Comparison of ENCODE assay signal across 36 cellular contexts in the genomic region with DNA sequence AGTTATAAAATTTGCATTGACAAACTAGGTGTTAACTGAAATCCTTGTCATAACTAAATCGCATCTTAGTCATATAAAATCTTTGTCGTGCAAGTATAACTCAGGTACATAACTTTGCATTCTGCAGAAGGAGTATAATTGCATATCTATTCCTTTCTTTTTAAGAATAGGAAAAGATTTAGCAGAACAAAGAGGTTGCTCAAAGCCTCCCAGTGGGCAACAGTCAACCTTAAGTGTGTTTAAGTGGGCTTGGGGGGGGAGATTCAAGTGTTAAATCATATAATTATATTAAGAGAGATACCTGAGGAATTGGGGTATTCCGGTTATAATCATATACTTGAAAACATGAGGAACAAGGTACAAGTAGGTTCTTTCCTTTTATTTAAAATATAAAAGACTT.
"Had no signal": no experiment of that assay in that cellular context is flagged by ENCODE, and none has a peak within 500 bp of the region (broad histone marks: within the 10 kb centered on the region; RNA-seq: fewer than 3 reads in every experiment).

No MANE protein-coding gene starts in this region.

- FAIRE-seq: astrocyte, colon, TTC549 had no signal

- H3K27me3 ChIP-seq: adrenal gland, body of pancreas, brain microvascular endothelial cell, breast epithelium had no signal

- H3K36me3 ChIP-seq: adrenal gland, brain microvascular endothelial cell, breast epithelium had no signal

- H3K27ac Mint-ChIP-seq: activated B cell treated with CpG ODN at 0.5 μM for 24 hours; activated CD4-positive, alpha-beta memory T cell treated with anti-CD3 and anti-CD28 coated beads for 36 hours; activated CD4-positive, alpha-beta T cell treated with anti-CD3 and anti-CD28 coated beads, Interleukin-2, amount 10 ng/mL, durations not matched to agents 24 days and 14 days; activated CD8-positive, alpha-beta T cell treated with anti-CD3 and anti-CD28 coated beads for 36 hours; activated naive CD4-positive, alpha-beta T cell treated with anti-CD3 and anti-CD28 coated beads for 36 hours; activated naive CD4-positive, alpha-beta T cell treated with anti-CD3 and anti-CD28 coated beads, Interleukin-2, amount 50 U/mL, for 72 hours; activated naive CD8-positive, alpha-beta T cell treated with anti-CD3 and anti-CD28 coated beads for 36 hours; activated T-cell treated with anti-CD3 and anti-CD28 coated beads, Interleukin-2, amount 50 U/mL, for 72 hours; activated T-helper 1 cell treated with anti-CD3 and anti-CD28 coated beads, Interleukin-12 subunit alpha, Interleukin-12 subunit beta, Interleukin-2, Interleukin-4 antibody, amounts not matched to agents 30 ng/mL and 10 ng/mL and 1 ng/mL, durations not matched to agents 14 hours and 24 hours and 36 hours; activated T-helper 17 cell treated with anti-CD3 and anti-CD28 coated beads, Interleukin-2, amount 50 U/mL, for 72 hours; T-helper 2 cell treated with Interferon-gamma antibody and Interleukin-4, amounts not matched to agents 5 μg/mL and 100 μg/mL, for 36 hours had no signal

- H3K36me3 Mint-ChIP-seq: activated CD4-positive, alpha-beta memory T cell treated with anti-CD3 and anti-CD28 coated beads for 36 hours; activated naive CD4-positive, alpha-beta T cell treated with anti-CD3 and anti-CD28 coated beads, Interleukin-2, amount 50 U/mL, for 72 hours; activated naive CD8-positive, alpha-beta T cell treated with anti-CD3 and anti-CD28 coated beads for 36 hours had no signal

- H3K27me3 Mint-ChIP-seq: activated B cell treated with CpG ODN at 0.5 μM for 24 hours; activated CD4-positive, alpha-beta memory T cell treated with anti-CD3 and anti-CD28 coated beads for 36 hours; activated CD4-positive, alpha-beta T cell treated with anti-CD3 and anti-CD28 coated beads, Interleukin-2, amount 10 ng/mL, durations not matched to agents 24 days and 14 days; activated CD8-positive, alpha-beta T cell treated with anti-CD3 and anti-CD28 coated beads for 36 hours; activated naive CD8-positive, alpha-beta T cell treated with anti-CD3 and anti-CD28 coated beads for 36 hours; activated T-helper 17 cell treated with anti-CD3 and anti-CD28 coated beads, Interleukin-2, amount 50 U/mL, for 72 hours had no signal

- DNase-seq: activated B cell treated with CpG ODN at 0.5 μM for 24 hours; activated CD4-positive, alpha-beta memory T cell treated with anti-CD3 and anti-CD28 coated beads for 36 hours; activated CD4-positive, alpha-beta T cell treated with anti-CD3 and anti-CD28 coated beads for 4 hours; activated CD4-positive, alpha-beta T cell treated with anti-CD3 and anti-CD28 coated beads, Interleukin-2, amount 10 ng/mL, durations not matched to agents 24 days and 14 days; activated CD4-positive, alpha-beta T cell treated with anti-CD3 and anti-CD28 coated beads, Interleukin-2, amount 50 U/mL, for 1 hour; activated CD4-positive, alpha-beta T cell treated with anti-CD3 and anti-CD28 coated beads, Interleukin-2, amount 50 U/mL, for 4 hours; activated CD4-positive, CD25-positive, alpha-beta regulatory T cell treated with anti-CD3 and anti-CD28 coated beads, Interleukin-2, amount 50 U/mL, for 72 hours; activated CD8-positive, alpha-beta memory T cell treated with anti-CD3 and anti-CD28 coated beads, Interleukin-2, amount 50 U/mL, for 4 hours; activated CD8-positive, alpha-beta T cell treated with anti-CD3 and anti-CD28 coated beads for 36 hours; activated effector memory CD4-positive, alpha-beta T cell treated with anti-CD3 and anti-CD28 coated beads, Interleukin-2, amount 50 U/mL, for 16 hours; activated gamma-delta T cell treated with Interleukin-2 at 50 U/mL for 16 hours; activated naive CD4-positive, alpha-beta T cell; activated naive CD4-positive, alpha-beta T cell treated with anti-CD3 and anti-CD28 coated beads for 36 hours; activated naive CD4-positive, alpha-beta T cell treated with anti-CD3 and anti-CD28 coated beads, Interleukin-2, amount 50 U/mL, for 16 hours; activated naive CD8-positive, alpha-beta T cell treated with anti-CD3 and anti-CD28 coated beads for 36 hours; activated T-cell treated with anti-CD3 and anti-CD28 coated beads for 4 hours; activated T-cell treated with anti-CD3 and anti-CD28 coated beads, Interleukin-2, amount 50 U/mL, for 1 hour; activated T-cell treated with anti-CD3 and anti-CD28 coated beads, Interleukin-2, amount 50 U/mL, for 4 hours; activated T-cell treated with anti-CD3 and anti-CD28 coated beads, Interleukin-2, amount 50 U/mL, for 72 hours; adrenal gland; amniotic stem cell; aorta; body of pancreas; brain microvascular endothelial cell; central memory CD4-positive, alpha-beta T cell; T-helper 2 cell; T-helper 9 cell had no signal

- H3K9me3 Mint-ChIP-seq: activated B cell treated with CpG ODN at 0.5 μM for 24 hours; activated CD4-positive, alpha-beta memory T cell treated with anti-CD3 and anti-CD28 coated beads for 36 hours; activated CD4-positive, alpha-beta T cell treated with anti-CD3 and anti-CD28 coated beads, Interleukin-2, amount 10 ng/mL, durations not matched to agents 24 days and 14 days; activated CD8-positive, alpha-beta T cell treated with anti-CD3 and anti-CD28 coated beads for 36 hours; activated T-cell treated with anti-CD3 and anti-CD28 coated beads, Interleukin-2, amount 50 U/mL, for 4 hours; activated T-helper 1 cell treated with anti-CD3 and anti-CD28 coated beads, Interleukin-12 subunit alpha, Interleukin-12 subunit beta, Interleukin-2, Interleukin-4 antibody, amounts not matched to agents 30 ng/mL and 10 ng/mL and 1 ng/mL, durations not matched to agents 14 hours and 24 hours and 36 hours; T-helper 2 cell treated with Interferon-gamma antibody and Interleukin-4, amounts not matched to agents 5 μg/mL and 100 μg/mL, for 36 hours had no signal

- ATAC-seq: activated CD8-positive, alpha-beta T cell treated with anti-CD3 and anti-CD28 coated beads for 36 hours; activated naive CD4-positive, alpha-beta T cell treated with anti-CD3 and anti-CD28 coated beads, Interleukin-2, amount 50 U/mL, for 72 hours; activated T-cell treated with anti-CD3 and anti-CD28 coated beads, Interleukin-2, amount 50 U/mL, for 4 hours; activated T-cell treated with anti-CD3 and anti-CD28 coated beads, Interleukin-2, amount 50 U/mL, for 72 hours; activated T-helper 17 cell treated with anti-CD3 and anti-CD28 coated beads, Interleukin-2, amount 50 U/mL, for 72 hours; body of pancreas had no signal

- H3K4me3 ChIP-seq: adrenal gland, body of pancreas, breast epithelium had no signal

- H3K4me1 Mint-ChIP-seq: activated B cell treated with CpG ODN at 0.5 μM for 24 hours; activated CD4-positive, alpha-beta T cell treated with anti-CD3 and anti-CD28 coated beads, Interleukin-2, amount 10 ng/mL, durations not matched to agents 24 days and 14 days; activated naive CD8-positive, alpha-beta T cell treated with anti-CD3 and anti-CD28 coated beads for 36 hours; activated T-helper 17 cell treated with anti-CD3 and anti-CD28 coated beads, Interleukin-2, amount 50 U/mL, for 72 hours had no signal

- H3K27ac ChIP-seq: adrenal gland, body of pancreas, brain microvascular endothelial cell, breast epithelium, VCaP had no signal

- H3K4me3 Mint-ChIP-seq: activated B cell treated with CpG ODN at 0.5 μM for 24 hours; activated CD4-positive, alpha-beta memory T cell treated with anti-CD3 and anti-CD28 coated beads for 36 hours; activated CD4-positive, alpha-beta T cell treated with anti-CD3 and anti-CD28 coated beads, Interleukin-2, amount 10 ng/mL, durations not matched to agents 24 days and 14 days; activated CD8-positive, alpha-beta T cell treated with anti-CD3 and anti-CD28 coated beads for 36 hours; activated naive CD4-positive, alpha-beta T cell treated with anti-CD3 and anti-CD28 coated beads for 36 hours; activated naive CD8-positive, alpha-beta T cell treated with anti-CD3 and anti-CD28 coated beads for 36 hours; activated T-cell treated with anti-CD3 and anti-CD28 coated beads, Interleukin-2, amount 50 U/mL, for 4 hours; activated T-cell treated with anti-CD3 and anti-CD28 coated beads, Interleukin-2, amount 50 U/mL, for 72 hours; activated T-helper 1 cell treated with anti-CD3 and anti-CD28 coated beads, Interleukin-12 subunit alpha, Interleukin-12 subunit beta, Interleukin-2, Interleukin-4 antibody, amounts not matched to agents 30 ng/mL and 10 ng/mL and 1 ng/mL, durations not matched to agents 14 hours and 24 hours and 36 hours; activated T-helper 17 cell treated with anti-CD3 and anti-CD28 coated beads, Interleukin-2, amount 50 U/mL, for 72 hours; T-helper 2 cell treated with Interferon-gamma antibody and Interleukin-4, amounts not matched to agents 5 μg/mL and 100 μg/mL, for 36 hours had no signal

- H3K9me3 ChIP-seq: adrenal gland, body of pancreas had no signal

- H3K4me1 ChIP-seq: adrenal gland, body of pancreas, breast epithelium had no signal
